ENCODE assay signal across 23 cellular contexts in genomic region chr7:127226685-127227374, GRCh38. TPM values are rescaled to one million over a fixed set of nuclear protein-coding genes. Genes with fewer than 3 reads are reported as not detected.
A peak's percentile ranks its signal among the peaks of the same experiment; 100 is the strongest.
DNase-seq lines count a peak whose midpoint lies in the region; ATAC-seq and TF ChIP-seq lines count a peak whose summit lies in the region.
"Had no signal": no experiment of that assay in that cellular context is flagged by ENCODE, and none has a peak within 500 bp of the region (broad histone marks: within the 10 kb centered on the region; RNA-seq: fewer than 3 reads in every experiment).

No MANE protein-coding gene starts in this region.

- H3K4me3 Mint-ChIP-seq in H9 (no peak overlapping the region), endodermal cell (no peak overlapping the region), neural progenitor cell (no peak overlapping the region)
- H3K4me3 Mint-ChIP-seq: CD8-positive, alpha-beta T cell had no signal

- H3K9ac ChIP-seq in BLaER1 = no peak overlapping the region
- no peak overlapping the region for H3K9ac ChIP-seq in H9 (ENCODE audit: extremely low read depth, insufficient read length, low read length)
- H3K9ac ChIP-seq in endodermal cell (ENCODE audit: extremely low read depth, low read length, poor library complexity, severe bottlenecking) = no peak overlapping the region
- H3K9ac ChIP-seq in neural progenitor cell = no peak overlapping the region
- H3K9ac ChIP-seq: KMS-11 had no signal

- H3K4me3 ChIP-seq in BLaER1 (no peak overlapping the region), endodermal cell (ENCODE audit: low read length) (no peak overlapping the region), neural progenitor cell (no peak overlapping the region)
- H3K4me3 ChIP-seq: GM12878, SK-N-MC had no signal

- no peak overlapping the region for H2BK20ac ChIP-seq in H9 (ENCODE audit: low read depth, low read length, poor library complexity, severe bottlenecking)

- H3K27me3 ChIP-seq in BLaER1 = no peaks in the 10 kb centered on the region
- no peaks in the 10 kb centered on the region for H3K27me3 ChIP-seq in H9 (ENCODE audit: insufficient read depth, low read length)
- H3K27me3 ChIP-seq in endodermal cell (ENCODE audit: control insufficient read depth, insufficient read depth, low read length, poor library complexity, severe bottlenecking) = no peaks in the 10 kb centered on the region
- peaks cover 22% of the 10 kb centered on the region for H3K27me3 ChIP-seq in neural progenitor cell

- H3K79me1 ChIP-seq in H9 (ENCODE audit: insufficient read depth, low read depth, low read length, poor library complexity, severe bottlenecking) = no peaks in the 10 kb centered on the region

- no peak overlapping the region for H4K8ac ChIP-seq in H9 (replicated peaks; ENCODE audit: insufficient read length, low read depth, low read length)

- H3K27ac Mint-ChIP-seq in H9 = no peak overlapping the region
- H3K27ac Mint-ChIP-seq in endodermal cell = no peak overlapping the region
- no peak overlapping the region for H3K27ac Mint-ChIP-seq in neural progenitor cell
- H3K27ac Mint-ChIP-seq: CD8-positive, alpha-beta T cell had no signal

- no peak overlapping the region for H3K4ac ChIP-seq in H9 (ENCODE audit: low read depth, low read length)

- no peak overlapping the region for H4K91ac ChIP-seq in H9 (ENCODE audit: insufficient read length, low read depth, low read length)

- H3K36me3 Mint-ChIP-seq in H9 (ENCODE audit: insufficient read depth in 1 of 3, low read depth in 3 of 3) (no peaks in the 10 kb centered on the region), endodermal cell (ENCODE audit: low read depth) (no peaks in the 10 kb centered on the region), neural progenitor cell (no peaks in the 10 kb centered on the region)
- H3K36me3 Mint-ChIP-seq: CD8-positive, alpha-beta T cell had no signal

- H3K23me2 ChIP-seq in H9 (ENCODE audit: insufficient read length, low read depth, low read length, poor library complexity, severe bottlenecking) = no peaks in the 10 kb centered on the region

- no peaks in the 10 kb centered on the region for H3F3A ChIP-seq in neural progenitor cell (ENCODE audit: low read depth)

- H2BK15ac ChIP-seq in H9 (ENCODE audit: low read depth, low read length) = no peak overlapping the region

- H4K20me1 ChIP-seq in BLaER1 (no peaks in the 10 kb centered on the region), H9 (ENCODE audit: control insufficient read depth, insufficient read depth, insufficient read length) (no peaks in the 10 kb centered on the region), neural progenitor cell (ENCODE audit: low read depth) (no peaks in the 10 kb centered on the region)

- no peaks in the 10 kb centered on the region for H3K79me2 ChIP-seq in H9 (ENCODE audit: insufficient read depth, low read length)
- no peaks in the 10 kb centered on the region for H3K79me2 ChIP-seq in neural progenitor cell (ENCODE audit: low read depth)

- ATAC-seq in GM18873 (IDR thresholded peaks at IDR 0.05; ENCODE audit: low FRiP score, unreplicated experiment) (no peak), HG03135 (IDR thresholded peaks at IDR 0.05; ENCODE audit: unreplicated experiment) (no peak)
- ATAC-seq: CD8-positive, alpha-beta T cell; GM12878 had no signal

- peak overlapping the region; percentile 47 for H3K4me2 ChIP-seq in BLaER1
- H3K4me2 ChIP-seq in H9 (ENCODE audit: insufficient read depth, insufficient read length, low read length) = no peak overlapping the region
- H3K4me2 ChIP-seq in neural progenitor cell = peak overlapping the region; percentile 62
- H3K4me2 ChIP-seq: KMS-11 had no signal

- H4K5ac ChIP-seq in H9 (ENCODE audit: insufficient read length, low read depth, low read length) = no peak overlapping the region

- peak; percentile 46 for DNase-seq in H9
- DNase-seq in endodermal cell = peak; percentile 71
- peak; percentile 21 for DNase-seq in neural progenitor cell (ENCODE audit: low spot score)
- no peak for DNase-seq in RPMI8226
- DNase-seq: C1 segment of cervical spinal cord; Caco-2; CD8-positive, alpha-beta T cell; GDM1; IMR-90; MM.1S; NCI-H2029; NCI-H2227 treated with DMSO at 0.1 percent for 48 hours; NCI-H526 treated with DMSO at 0.1 percent for 48 hours; SHP77 treated with DMSO at 0.1 percent for 48 hours had no signal

- no CpG with 5 or more reads among the region's 10 CpGs for WGBS in H9 (ENCODE audit: extremely low coverage, insufficient read length, low lambda C conversion rate)
- WGBS in endodermal cell (ENCODE audit: insufficient coverage in 1 of 2, insufficient read length in 1 of 2), 2 experiments = 53 to 60% methylated on average over 7 to 10 of the region's 10 CpGs

- no peak overlapping the region for H2BK120ac ChIP-seq in H9 (ENCODE audit: low read depth, low read length, poor library complexity, severe bottlenecking)

- no peak overlapping the region for H3K14ac ChIP-seq in H9 (ENCODE audit: insufficient read depth, low read length)

- H3K4me1 ChIP-seq in BLaER1 = peaks cover 11% of the 10 kb centered on the region
- H3K4me1 ChIP-seq in H9 (ENCODE audit: insufficient read depth, low read length) = no peaks in the 10 kb centered on the region
- H3K4me1 ChIP-seq in endodermal cell (ENCODE audit: control insufficient read depth, insufficient read depth, low read length) = no peaks in the 10 kb centered on the region
- H3K4me1 ChIP-seq in neural progenitor cell = peaks cover 16% of the 10 kb centered on the region
- H3K4me1 ChIP-seq: Caco-2 had no signal

- H3K9me3 ChIP-seq in BLaER1 = no peaks in the 10 kb centered on the region
- H3K9me3 ChIP-seq in H9 (ENCODE audit: control insufficient read depth, low read depth, low read length) = no peaks in the 10 kb centered on the region
- no peaks in the 10 kb centered on the region for H3K9me3 ChIP-seq in endodermal cell (ENCODE audit: control insufficient read depth, low read length)
- no peaks in the 10 kb centered on the region for H3K9me3 ChIP-seq in neural progenitor cell (ENCODE audit: low read depth)
- H3K9me3 ChIP-seq: Caco-2 had no signal

- TF ChIP-seq CTCF in H9 (conservative IDR thresholded peaks at IDR 0.05) = peak; percentile 41; the same call in 2 of the 3 replicates
- peak; percentile 40 for TF ChIP-seq CTCF in endodermal cell (conservative IDR thresholded peaks at IDR 0.05)
- TF ChIP-seq CTCF in neural progenitor cell (IDR thresholded peaks at IDR 0.05) = peak; percentile 30

- no peaks in the 10 kb centered on the region for H3K36me3 ChIP-seq in BLaER1
- H3K36me3 ChIP-seq in endodermal cell (ENCODE audit: control insufficient read depth, insufficient read depth, low read length) = no peaks in the 10 kb centered on the region
- no peaks in the 10 kb centered on the region for H3K36me3 ChIP-seq in neural progenitor cell

- H2AFZ ChIP-seq in H9 (ENCODE audit: low read length) (no peak overlapping the region), neural progenitor cell (replicated peaks) (peak overlapping the region; percentile 78)

- H3K9me3 Mint-ChIP-seq in H9 (no peaks in the 10 kb centered on the region), endodermal cell (no peaks in the 10 kb centered on the region), neural progenitor cell (no peaks in the 10 kb centered on the region)
- H3K9me3 Mint-ChIP-seq: CD8-positive, alpha-beta T cell had no signal

- H3K27ac ChIP-seq in BLaER1 = no peak overlapping the region
- H3K27ac ChIP-seq in H9 (ENCODE audit: insufficient read length, low read depth, low read length) = no peak overlapping the region
- H3K27ac ChIP-seq in endodermal cell (ENCODE audit: low read depth, low read length) = no peak overlapping the region
- no peak overlapping the region for H3K27ac ChIP-seq in neural progenitor cell
- H3K27ac ChIP-seq: KMS-11, RWPE1, SK-N-MC had no signal

- H3T11ph ChIP-seq in H9 (ENCODE audit: low read length) = no peak overlapping the region

- H2BK12ac ChIP-seq in H9 (ENCODE audit: insufficient read length, low read depth, low read length) = no peak overlapping the region

- no peak overlapping the region for H3K18ac ChIP-seq in H9 (ENCODE audit: insufficient read length, low read depth, low read length)

- peaks cover 34% of the 10 kb centered on the region for H3K27me3 Mint-ChIP-seq in H9 (ENCODE audit: low read depth)
- H3K27me3 Mint-ChIP-seq in endodermal cell (ENCODE audit: insufficient read depth) = peaks cover 15% of the 10 kb centered on the region
- H3K27me3 Mint-ChIP-seq in neural progenitor cell (ENCODE audit: insufficient read depth, low read depth) = peaks cover 3% of the 10 kb centered on the region

- no peak overlapping the region for H3K23ac ChIP-seq in H9 (ENCODE audit: insufficient read length, low read depth, low read length)

- peaks cover 10 to 29% of the 10 kb centered on the region in 2 experiments for H3K4me1 Mint-ChIP-seq in H9
- no peaks in the 10 kb centered on the region for H3K4me1 Mint-ChIP-seq in endodermal cell
- peaks cover 5% of the 10 kb centered on the region for H3K4me1 Mint-ChIP-seq in neural progenitor cell

- no peak overlapping the region for H2BK5ac ChIP-seq in H9 (ENCODE audit: insufficient read length, low read length)

- no peak overlapping the region for H2AK5ac ChIP-seq in H9 (ENCODE audit: insufficient read length, low read length)

- no peak overlapping the region for H3K56ac ChIP-seq in H9 (ENCODE audit: insufficient read length, low read depth, low read length)

RNA-seq across cellular contexts. Expression of gene GRM8, which starts 25.9 kb away (rescaled TPM):
- total RNA-seq in H9 (2021) (1.2 and 1.8 TPM in 2 replicates), endodermal cell (1 to 10 TPM in 1 of 2 donors, under 1 TPM in 1; 0.93 to 2.0 TPM), neural progenitor cell (ENCODE audit: low replicate concordance) (0.62 and 1.6 TPM in 2 replicates)
- 2.5 TPM for polyA plus RNA-seq in endodermal cell (2013, experiment 1 of 2)
- 2.6 TPM for polyA plus RNA-seq in endodermal cell (2013, experiment 2 of 2)
- total RNA-seq: A172; Caco-2; CD8-positive, alpha-beta T cell; IMR-90; NCI-H460 had no signal
- polyA plus RNA-seq: IMR-90 had no signal
